In the genomic region with DNA sequence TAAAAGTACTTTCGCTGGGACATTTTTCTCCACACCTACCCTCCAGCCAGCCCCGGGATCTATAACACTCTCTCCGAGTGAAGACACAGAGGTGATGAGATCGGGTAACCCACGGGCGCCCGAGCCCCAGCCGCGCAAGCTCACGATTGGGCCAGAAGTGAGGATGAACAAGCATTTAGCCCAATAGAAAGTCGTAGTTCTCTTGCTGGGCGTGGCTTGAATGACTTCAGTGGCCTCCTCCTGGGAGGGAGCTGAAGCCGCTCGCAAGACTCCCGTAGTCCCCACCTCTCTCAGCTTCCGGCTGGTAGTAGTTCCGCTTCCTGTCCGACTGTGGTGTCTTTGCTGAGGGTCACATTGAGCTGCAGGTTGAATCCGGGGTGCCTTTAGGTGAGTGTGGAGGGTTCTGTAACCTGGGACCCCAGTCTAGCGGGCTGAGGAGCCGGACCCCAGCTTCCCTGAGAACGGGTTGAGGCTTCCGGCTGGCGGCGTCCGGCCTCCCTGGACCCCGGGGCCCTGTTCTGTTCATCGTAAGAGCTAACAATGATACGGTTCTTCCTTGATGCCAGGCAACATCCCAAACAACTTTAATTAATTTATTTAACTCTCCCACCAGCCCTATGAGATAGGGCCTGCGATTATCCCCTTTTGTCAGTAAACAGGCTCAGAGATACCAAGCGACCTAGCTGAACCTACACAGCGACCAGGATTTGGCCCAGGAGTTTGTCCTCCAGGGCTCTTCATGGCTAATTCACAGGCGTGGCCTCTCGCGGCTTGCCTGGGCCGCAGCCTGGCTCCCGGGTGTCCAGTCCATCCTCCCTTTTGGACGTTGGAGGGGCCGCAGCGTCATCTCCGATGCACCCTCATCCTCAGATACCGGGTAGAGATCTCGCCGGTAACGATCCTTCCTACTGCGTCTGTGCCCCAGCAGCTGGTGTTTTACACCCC, we compare ENCODE assay signal across 8 cellular contexts. TPM values are rescaled to one million over a fixed set of nuclear protein-coding genes. Genes with fewer than 3 reads are reported as not detected.
DNase-seq lines count a peak whose midpoint lies in the region; ATAC-seq and TF ChIP-seq lines count a peak whose summit lies in the region.

A gene with protein sequence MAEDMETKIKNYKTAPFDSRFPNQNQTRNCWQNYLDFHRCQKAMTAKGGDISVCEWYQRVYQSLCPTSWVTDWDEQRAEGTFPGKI (plus strand): TSS at position 307 of the 945 bp plus-strand sequence. CDS start 2,921 bp downstream, outside the sequence.

- H3K27me3 ChIP-seq in SK-N-SH (ENCODE audit: insufficient read depth) (no peaks in the 10 kb centered on the region), suprapubic skin (no peaks in the 10 kb centered on the region)

- no peaks in the 10 kb centered on the region for H3K9me2 ChIP-seq in SK-N-SH

- H3K36me3 ChIP-seq in SK-N-SH (replicated peaks in 1 of 2; ENCODE audit: control insufficient read depth in 1 of 2, insufficient read depth in 2 of 2, low read length in 1 of 2) (peaks cover 6 to 8% of the 10 kb centered on the region in 2 experiments), suprapubic skin (peaks cover 27% of the 10 kb centered on the region)

- peak in 1 of 2 donors; percentile 70 for TF ChIP-seq POLR2A in suprapubic skin (IDR thresholded peaks at IDR 0.05)

- CTCF ChIA-PET in SK-N-SH (lab: Yijun Ruan, JAX): interaction anchor here (0.6 kb wide), 2 partner anchors 16 to 92 kb away, joined by 3 read pairs; no protein-coding TSS in a partner anchor

- H3K4me1 ChIP-seq in SK-N-SH (ENCODE audit: control insufficient read depth in 1 of 2, insufficient read depth in 2 of 2, low read depth in 1 of 2, low read length in 1 of 2): peaks cover 4 to 18% of the 10 kb centered on the region in 2 experiments; a peak in 1 of 4 replicates
- peaks cover 36% of the 10 kb centered on the region for H3K4me1 ChIP-seq in suprapubic skin

- H2AFZ ChIP-seq in SK-N-SH (ENCODE audit: low read depth): peak within 1 kb of the TSS; percentile 89

- peak within 1 kb of the TSS; percentile 83 for H3K9ac ChIP-seq in SK-N-SH

- H3K79me2 ChIP-seq in SK-N-SH (ENCODE audit: insufficient read depth): peaks cover 34% of the 10 kb centered on the region

- H3K27ac ChIP-seq in SK-N-SH (ENCODE audit: low read depth in 2 of 2, low read length in 1 of 2) (peak within 1 kb of the TSS; percentile 62 to 73), suprapubic skin (peak within 1 kb of the TSS; percentile 69)

- TF ChIP-seq EP300 in SK-N-SH (IDR thresholded peaks at IDR 0.05; ENCODE audit: borderline replicate concordance in 1 of 2, low read depth in 1 of 2, low read length in 1 of 2) (no peak), suprapubic skin (IDR thresholded peaks at IDR 0.05) (peak; percentile 15)

- peak within 1 kb of the TSS; percentile 88 for H3K4me2 ChIP-seq in SK-N-SH

- no peak for TF ChIP-seq RAD21 in SK-N-SH (IDR thresholded peaks at IDR 0.05; ENCODE audit: low read length)

- H4K20me1 ChIP-seq in SK-N-SH (ENCODE audit: insufficient read depth): no peaks in the 10 kb centered on the region

- 1% methylated on average over 40 of the region's 46 CpGs for WGBS in SK-N-SH (ENCODE audit: low lambda C conversion rate)
- under 1% methylated on average over 39 of the region's 46 CpGs for WGBS in suprapubic skin

- H3F3A ChIP-seq in SK-N-SH (replicated peaks; ENCODE audit: insufficient read depth): peaks cover 18% of the 10 kb centered on the region

- ATAC-seq in HG02571 (IDR thresholded peaks at IDR 0.05; ENCODE audit: unreplicated experiment): peak; percentile 44

- TF ChIP-seq CTCF in SK-N-SH (IDR thresholded peaks at IDR 0.05) (no peak), suprapubic skin (IDR thresholded peaks at IDR 0.05) (no peak)

- POLR2A ChIA-PET in SK-N-SH (lab: Yijun Ruan, JAX): interaction anchor here (0.6 to 1.4 kb wide), 12 partner anchors 9 to 100 kb away, joined by 3 to 10 read pairs (median 3); no protein-coding TSS in a partner anchor

- peak; percentile 98 for DNase-seq in GM03348 (ENCODE audit: low spot score)
- DNase-seq in NCI-H1048 (lab: John Stamatoyannopoulos, UW): peak; percentile 96
- peak; percentile 92 for DNase-seq in SK-N-SH
- peak; percentile 93 for DNase-seq in activated naive CD4-positive, alpha-beta T cell treated with anti-CD3 and anti-CD28 coated beads, Interleukin-2, amount 50 U/mL, for 16 hours
- peak; percentile 97 for DNase-seq in germinal center (ENCODE audit: low spot score)
- DNase-seq in nucleus accumbens (lab: John Stamatoyannopoulos, UW): peak; percentile 56 to 99 (median 94)
- peak; percentile 96 to 97 for DNase-seq in suprapubic skin (ENCODE audit: low spot score in 2 of 2)

- peak within 1 kb of the TSS; percentile 84 to 87 for H3K4me3 ChIP-seq in SK-N-SH (ENCODE audit: low read depth in 2 of 2, low read length in 1 of 2)
- H3K4me3 ChIP-seq in suprapubic skin: peak within 1 kb of the TSS; percentile 63

- no peaks in the 10 kb centered on the region for H3K9me3 ChIP-seq in SK-N-SH
- H3K9me3 ChIP-seq in suprapubic skin: no peaks in the 10 kb centered on the region

TF ChIP-seq in SK-N-SH, 30 proteins besides CTCF, POLR2A, EP300 and RAD21:
- TF ChIP-seq ELF1 (IDR thresholded peaks at IDR 0.05) (peak; percentile 79), YY1 (IDR thresholded peaks at IDR 0.05; ENCODE audit: low read depth) (0 out of 2 replicates have a peak, but pooled peaks have one; percentile 3), GATA2 (CRISPR knock-in tag; IDR thresholded peaks at IDR 0.05) (no peak), FOXJ3 (CRISPR knock-in tag; IDR thresholded peaks at IDR 0.05) (no peak), CHD2 (IDR thresholded peaks at IDR 0.05; ENCODE audit: low read length, partially characterized antibody) (peak; percentile 56), NFIC (IDR thresholded peaks at IDR 0.05; ENCODE audit: borderline replicate concordance) (no peak), GABPA (IDR thresholded peaks at IDR 0.05; ENCODE audit: low read depth) (peak; percentile 90), POLR2AphosphoS5 (IDR thresholded peaks at IDR 0.05; ENCODE audit: low read depth, low read length) (peak; percentile 97), NRF1 (IDR thresholded peaks at IDR 0.05; ENCODE audit: low read depth, low read length) (peak; percentile 56), RCOR1 (IDR thresholded peaks at IDR 0.05; ENCODE audit: low read length) (peak; percentile 65; the same call in 1 of the 2 replicates), TAF1 (IDR thresholded peaks at IDR 0.05; ENCODE audit: borderline replicate concordance, low read depth, low read length) (peak; percentile 67), JUND (IDR thresholded peaks at IDR 0.05) (no peak), RFX5 (IDR thresholded peaks at IDR 0.05; ENCODE audit: low read length) (peak; percentile 73), MXI1 (IDR thresholded peaks at IDR 0.05; ENCODE audit: low read depth, low read length) (peak; percentile 83)
- TF ChIP-seq, protein P1, sequence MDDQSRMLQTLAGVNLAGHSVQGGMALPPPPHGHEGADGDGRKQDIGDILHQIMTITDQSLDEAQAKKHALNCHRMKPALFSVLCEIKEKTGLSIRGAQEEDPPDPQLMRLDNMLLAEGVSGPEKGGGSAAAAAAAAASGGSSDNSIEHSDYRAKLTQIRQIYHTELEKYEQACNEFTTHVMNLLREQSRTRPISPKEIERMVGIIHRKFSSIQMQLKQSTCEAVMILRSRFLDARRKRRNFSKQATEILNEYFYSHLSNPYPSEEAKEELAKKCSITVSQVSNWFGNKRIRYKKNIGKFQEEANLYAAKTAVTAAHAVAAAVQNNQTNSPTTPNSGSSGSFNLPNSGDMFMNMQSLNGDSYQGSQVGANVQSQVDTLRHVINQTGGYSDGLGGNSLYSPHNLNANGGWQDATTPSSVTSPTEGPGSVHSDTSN (IDR thresholded peaks at IDR 0.05): peak; percentile 97
- TF ChIP-seq, protein P2, sequence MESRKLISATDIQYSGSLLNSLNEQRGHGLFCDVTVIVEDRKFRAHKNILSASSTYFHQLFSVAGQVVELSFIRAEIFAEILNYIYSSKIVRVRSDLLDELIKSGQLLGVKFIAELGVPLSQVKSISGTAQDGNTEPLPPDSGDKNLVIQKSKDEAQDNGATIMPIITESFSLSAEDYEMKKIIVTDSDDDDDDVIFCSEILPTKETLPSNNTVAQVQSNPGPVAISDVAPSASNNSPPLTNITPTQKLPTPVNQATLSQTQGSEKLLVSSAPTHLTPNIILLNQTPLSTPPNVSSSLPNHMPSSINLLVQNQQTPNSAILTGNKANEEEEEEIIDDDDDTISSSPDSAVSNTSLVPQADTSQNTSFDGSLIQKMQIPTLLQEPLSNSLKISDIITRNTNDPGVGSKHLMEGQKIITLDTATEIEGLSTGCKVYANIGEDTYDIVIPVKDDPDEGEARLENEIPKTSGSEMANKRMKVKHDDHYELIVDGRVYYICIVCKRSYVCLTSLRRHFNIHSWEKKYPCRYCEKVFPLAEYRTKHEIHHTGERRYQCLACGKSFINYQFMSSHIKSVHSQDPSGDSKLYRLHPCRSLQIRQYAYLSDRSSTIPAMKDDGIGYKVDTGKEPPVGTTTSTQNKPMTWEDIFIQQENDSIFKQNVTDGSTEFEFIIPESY (IDR thresholded peaks at IDR 0.05; ENCODE audit: borderline replicate concordance, low read depth): no peak
- TF ChIP-seq, protein P3, sequence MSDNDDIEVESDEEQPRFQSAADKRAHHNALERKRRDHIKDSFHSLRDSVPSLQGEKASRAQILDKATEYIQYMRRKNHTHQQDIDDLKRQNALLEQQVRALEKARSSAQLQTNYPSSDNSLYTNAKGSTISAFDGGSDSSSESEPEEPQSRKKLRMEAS (IDR thresholded peaks at IDR 0.05; ENCODE audit: low read depth): peak; percentile 64; the same call in 1 of the 2 replicates
- TF ChIP-seq, protein P4, sequence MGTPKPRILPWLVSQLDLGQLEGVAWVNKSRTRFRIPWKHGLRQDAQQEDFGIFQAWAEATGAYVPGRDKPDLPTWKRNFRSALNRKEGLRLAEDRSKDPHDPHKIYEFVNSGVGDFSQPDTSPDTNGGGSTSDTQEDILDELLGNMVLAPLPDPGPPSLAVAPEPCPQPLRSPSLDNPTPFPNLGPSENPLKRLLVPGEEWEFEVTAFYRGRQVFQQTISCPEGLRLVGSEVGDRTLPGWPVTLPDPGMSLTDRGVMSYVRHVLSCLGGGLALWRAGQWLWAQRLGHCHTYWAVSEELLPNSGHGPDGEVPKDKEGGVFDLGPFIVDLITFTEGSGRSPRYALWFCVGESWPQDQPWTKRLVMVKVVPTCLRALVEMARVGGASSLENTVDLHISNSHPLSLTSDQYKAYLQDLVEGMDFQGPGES (IDR thresholded peaks at IDR 0.05; ENCODE audit: low read depth, low read length): peak; percentile 81

RNA-seq across cellular contexts. Expression of the gene that starts here (rescaled TPM):
- polyA plus RNA-seq in SK-N-SH (2012; rRNA removed): 826 and 889 TPM in 2 replicates
- polyA plus RNA-seq in SK-N-SH (2012; cell fraction: cytosol; rRNA removed): 645 and 766 TPM in 2 replicates
- polyA plus RNA-seq in SK-N-SH (2012; cell fraction: nucleus; rRNA removed): 256 and 333 TPM in 2 replicates
- total RNA-seq in suprapubic skin: 100 to 1,000 TPM; 449 to 756 (median 626) TPM

Comparison
In these comparisons a context has a peak if more than half of its experiments do, and no peak if none do; other contexts are left out.
1. Peak in every context shown above with its lines: DNase-seq, ATAC-seq, H3K4me3 ChIP-seq and H3K27ac ChIP-seq.